In the genomic region with DNA sequence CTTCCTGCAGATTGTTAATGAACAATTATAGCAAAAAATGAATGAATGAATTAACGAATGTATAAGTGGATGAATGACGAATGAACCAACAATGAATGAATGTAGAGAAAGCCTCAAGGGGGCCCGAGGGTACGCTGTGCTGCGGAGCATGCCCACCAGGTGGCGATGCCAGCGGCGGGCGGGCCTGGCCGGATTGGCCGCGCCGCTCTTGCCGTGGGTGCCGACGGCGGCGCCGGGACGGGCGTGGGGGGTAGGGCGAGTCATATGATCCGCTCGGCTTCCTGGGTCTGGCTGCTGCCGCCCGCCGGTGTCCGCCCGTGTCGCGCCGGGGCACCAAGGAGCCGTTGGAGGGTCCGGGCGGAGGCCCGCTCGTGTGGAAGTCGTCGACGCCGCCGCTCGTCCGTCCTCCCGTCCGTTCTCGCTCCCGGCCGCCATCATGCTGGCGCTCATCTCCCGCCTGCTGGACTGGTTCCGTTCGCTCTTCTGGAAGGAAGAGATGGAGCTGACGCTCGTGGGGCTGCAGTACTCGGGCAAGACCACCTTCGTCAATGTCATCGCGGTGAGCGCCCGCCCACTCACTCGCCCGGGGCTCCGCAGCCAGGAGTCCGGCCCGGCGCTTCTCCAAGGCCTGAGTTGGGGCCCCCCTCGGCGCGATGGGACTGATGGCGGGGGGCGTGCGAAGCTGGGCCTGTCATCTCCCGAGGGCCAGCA, we compare ENCODE assay signal across 9 cellular contexts. TPM values are rescaled to one million over a fixed set of nuclear protein-coding genes. Genes with fewer than 3 reads are reported as not detected.
A peak's percentile ranks its signal among the peaks of the same experiment; 100 is the strongest.
DNase-seq lines count a peak whose midpoint lies in the region; ATAC-seq, FAIRE-seq and TF ChIP-seq lines count a peak whose summit lies in the region.
"Had no signal": no experiment of that assay in that cellular context is flagged by ENCODE, and none has a peak within 500 bp of the region (broad histone marks: within the 10 kb centered on the region; RNA-seq: fewer than 3 reads in every experiment).

Gene ARL8B (plus strand): TSS at position 263 of the 711 bp plus-strand sequence. CDS start 174 bp downstream, at position 437.

- peak; percentile 81 for DNase-seq in ACHN
- DNase-seq in NCI-H2196 treated with DMSO at 0.1 percent for 48 hours (lab: John Stamatoyannopoulos, UW; ENCODE audit: unreplicated experiment) = peak; percentile 18
- peak; percentile 87 for DNase-seq in WTC11 (ENCODE audit: low spot score)
- peak; percentile 78 for DNase-seq in bronchial epithelial cell (ENCODE audit: low read depth)
- DNase-seq in immature natural killer cell = peak; percentile 91
- DNase-seq in smooth muscle cell of the brain vasculature (ENCODE audit: low read depth, low spot score) = peak; percentile 67

- H3K4me3 ChIP-seq in bronchial epithelial cell (ENCODE audit: low read depth, low read length) = peak within 1 kb of the TSS; percentile 94

- peak within 1 kb of the TSS; percentile 97 for H3K4me3 Mint-ChIP-seq in WTC11
- H3K4me3 Mint-ChIP-seq in immature natural killer cell = peak within 1 kb of the TSS; percentile 86 to 96 (median 93)

- FAIRE-seq in bronchial epithelial cell (lab: Jason Lieb, UNC) = no peak
- FAIRE-seq: TTC549 had no signal

- ATAC-seq in GM18520 (IDR thresholded peaks at IDR 0.05; ENCODE audit: unreplicated experiment) (peak; percentile 97), HG03060 (IDR thresholded peaks at IDR 0.05; ENCODE audit: low read depth, unreplicated experiment) (peak; percentile 91), WTC11 (peak; percentile 97)

- H3K36me3 Mint-ChIP-seq in WTC11 = no peaks in the 10 kb centered on the region
- H3K36me3 Mint-ChIP-seq in immature natural killer cell = no peaks in the 10 kb centered on the region

- peak; percentile 74 for TF ChIP-seq CTCF in WTC11 (IDR thresholded peaks at IDR 0.05)
- peak; percentile 92 for TF ChIP-seq CTCF in bronchial epithelial cell (IDR thresholded peaks at IDR 0.05; ENCODE audit: insufficient read depth, low read length, severe bottlenecking)

- POLR2A ChIA-PET in WTC11 (lab: Charles Lee) = interaction anchor here (1.0 kb wide), 1 partner anchor 255 kb away, joined by 3 read pairs; no protein-coding TSS in a partner anchor

- H3K36me3 ChIP-seq in bronchial epithelial cell (ENCODE audit: control insufficient read depth, insufficient read depth, low read length) = no peaks in the 10 kb centered on the region

- H3K27ac Mint-ChIP-seq in WTC11 (peak within 1 kb of the TSS; percentile 89), immature natural killer cell (peak within 1 kb of the TSS; percentile 85 to 96 (median 93))

- no peaks in the 10 kb centered on the region for H3K27me3 Mint-ChIP-seq in WTC11 (ENCODE audit: low read depth)
- H3K27me3 Mint-ChIP-seq in immature natural killer cell (ENCODE audit: low read depth in 3 of 3) = peaks cover 5 to 15% (median 5%) of the 10 kb centered on the region in 3 donors

- CTCF ChIA-PET in WTC11 (lab: Charles Lee) = interaction anchor here (0.7 to 1.9 kb wide), 4 partner anchors 26 to 411 kb away, joined by 3 to 9 read pairs (median 5); no protein-coding TSS in a partner anchor

- in situ Hi-C loops in ACHN (cut with HindIII; ENCODE audit: low pct_ligation_motif_present, low pct_unique_long_range_greater_than_20kb, low sequenced_read_pairs) = no loop called here

- no peaks in the 10 kb centered on the region for H3K27me3 ChIP-seq in bronchial epithelial cell (ENCODE audit: control insufficient read depth, insufficient read depth, low read length)

- H3K4me1 Mint-ChIP-seq in WTC11 (peaks cover 11% of the 10 kb centered on the region), immature natural killer cell (peaks cover 48 to 54% of the 10 kb centered on the region in 2 donors)

- H3K9me3 Mint-ChIP-seq in WTC11 = no peaks in the 10 kb centered on the region
- H3K9me3 Mint-ChIP-seq in immature natural killer cell = no peaks in the 10 kb centered on the region

TF ChIP-seq in WTC11, 78 proteins besides CTCF, POLR2A, EP300 and RAD21 (continues in another document):
- TF ChIP-seq NFE2L1 (CRISPR knock-in tag; IDR thresholded peaks at IDR 0.05) = 0 out of 2 replicates have a peak, but pooled peaks have one; percentile 49
- TF ChIP-seq, protein P1, sequence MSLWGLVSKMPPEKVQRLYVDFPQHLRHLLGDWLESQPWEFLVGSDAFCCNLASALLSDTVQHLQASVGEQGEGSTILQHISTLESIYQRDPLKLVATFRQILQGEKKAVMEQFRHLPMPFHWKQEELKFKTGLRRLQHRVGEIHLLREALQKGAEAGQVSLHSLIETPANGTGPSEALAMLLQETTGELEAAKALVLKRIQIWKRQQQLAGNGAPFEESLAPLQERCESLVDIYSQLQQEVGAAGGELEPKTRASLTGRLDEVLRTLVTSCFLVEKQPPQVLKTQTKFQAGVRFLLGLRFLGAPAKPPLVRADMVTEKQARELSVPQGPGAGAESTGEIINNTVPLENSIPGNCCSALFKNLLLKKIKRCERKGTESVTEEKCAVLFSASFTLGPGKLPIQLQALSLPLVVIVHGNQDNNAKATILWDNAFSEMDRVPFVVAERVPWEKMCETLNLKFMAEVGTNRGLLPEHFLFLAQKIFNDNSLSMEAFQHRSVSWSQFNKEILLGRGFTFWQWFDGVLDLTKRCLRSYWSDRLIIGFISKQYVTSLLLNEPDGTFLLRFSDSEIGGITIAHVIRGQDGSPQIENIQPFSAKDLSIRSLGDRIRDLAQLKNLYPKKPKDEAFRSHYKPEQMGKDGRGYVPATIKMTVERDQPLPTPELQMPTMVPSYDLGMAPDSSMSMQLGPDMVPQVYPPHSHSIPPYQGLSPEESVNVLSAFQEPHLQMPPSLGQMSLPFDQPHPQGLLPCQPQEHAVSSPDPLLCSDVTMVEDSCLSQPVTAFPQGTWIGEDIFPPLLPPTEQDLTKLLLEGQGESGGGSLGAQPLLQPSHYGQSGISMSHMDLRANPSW (CRISPR knock-in tag; conservative IDR thresholded peaks at IDR 0.05; ENCODE audit: low read depth) = no peak
- peak; percentile 35; the same call in 1 of the 2 replicates for TF ChIP-seq AFF4 (CRISPR knock-in tag; IDR thresholded peaks at IDR 0.05; ENCODE audit: borderline replicate concordance)
- no peak for TF ChIP-seq TP53 (CRISPR knock-in tag; IDR thresholded peaks at IDR 0.05)
- TF ChIP-seq ZNF281 (CRISPR knock-in tag; IDR thresholded peaks at IDR 0.05) = peak; percentile 73; the same call in 1 of the 2 replicates

RNA-seq across cellular contexts. Expression of gene ARL8B, which starts in this region (rescaled TPM):
- total RNA-seq in WTC11 (2021) (23.5 to 28.3 TPM (median 23.5 TPM) in 3 replicates), bronchial epithelial cell (145 and 146 TPM in 2 replicates)
- polyA plus RNA-seq in immature natural killer cell = 10 to 100 TPM; 37.7 to 63.4 (median 39.4) TPM

Comparison
In these comparisons a context has a peak if more than half of its experiments do, and no peak if none do; other contexts are left out.
1. Peak in every context shown above with its lines: DNase-seq, ATAC-seq and H3K4me3 ChIP-seq.
2. DNase-seq: peak in every context shown above with its lines; median percentile 91 in immature natural killer cell; 87 in WTC11; 81 in ACHN; 78 in bronchial epithelial cell; 67 in smooth muscle cell of the brain vasculature; 18 in NCI-H2196 treated with DMSO at 0.1 percent for 48 hours.